8 cellular contexts compared by ENCODE assay signal in genomic region chr12:95218852-95219171, GRCh38. TPM values are rescaled to one million over a fixed set of nuclear protein-coding genes. Genes with fewer than 3 reads are reported as not detected.
DNase-seq lines count a peak whose midpoint lies in the region; TF ChIP-seq lines count a peak whose summit lies in the region.

No MANE protein-coding gene starts in this region.

- no peaks in the 10 kb centered on the region for H3K36me3 ChIP-seq in GM23248 (ENCODE audit: low read depth)
- H3K36me3 ChIP-seq in Peyer's patch: no peaks in the 10 kb centered on the region

- TF ChIP-seq CTCF in Peyer's patch (IDR thresholded peaks at IDR 0.05): no peak

- peaks cover 16% of the 10 kb centered on the region for H3F3A ChIP-seq in GM23248 (ENCODE audit: insufficient read depth)

- H3K27me3 ChIP-seq in GM23248 (replicated peaks; ENCODE audit: insufficient read depth) (no peaks in the 10 kb centered on the region), Peyer's patch (no peaks in the 10 kb centered on the region)

- WGBS in GM23248 (ENCODE audit: low coverage in 1 of 2, low lambda C conversion rate in 2 of 2, missing lambda C conversion rate in 2 of 2), 2 experiments: 10 to 11% methylated on average over 6 of the region's 6 CpGs

- DNase-seq in ACHN (peak; percentile 71), GM23248 (peak; percentile 37), Peyer's patch (peak; percentile 53 to 61 (median 56)), kidney tubule cell (ENCODE audit: low spot score) (peak; percentile 60), posterior cingulate gyrus (no peak), DMS153 (lab: John Stamatoyannopoulos, UW) (no peak)
- DNase-seq in stimulated activated CD4-positive, alpha-beta T cell treated with anti-CD3 and anti-CD28 coated beads, TNF-alpha, amount 100 ng/mL, for 24 hours (ENCODE audit: low read depth in 3 of 3): peak in 2 of 3 experiments; percentile 10 to 52

- peak overlapping the region; percentile 86 for H2AFZ ChIP-seq in GM23248

- H3K9me2 ChIP-seq in GM23248 (ENCODE audit: insufficient read depth): no peaks in the 10 kb centered on the region

- H3K4me3 ChIP-seq in GM23248 (peak overlapping the region; percentile 90), Peyer's patch (peak overlapping the region; percentile 74 to 85 (median 82))

- no peak for TF ChIP-seq POLR2A in Peyer's patch (IDR thresholded peaks at IDR 0.05)

- H3K4me2 ChIP-seq in GM23248 (ENCODE audit: unreplicated experiment): peak overlapping the region; percentile 91

- peaks cover 20% of the 10 kb centered on the region for H3K4me1 ChIP-seq in GM23248 (ENCODE audit: insufficient read depth)
- peaks cover 0 to 18% (median 0%) of the 10 kb centered on the region in 4 donors for H3K4me1 ChIP-seq in Peyer's patch

- no peaks in the 10 kb centered on the region for H3K9me3 ChIP-seq in GM23248 (ENCODE audit: low read depth)
- H3K9me3 ChIP-seq in Peyer's patch: no peaks in the 10 kb centered on the region

- in situ Hi-C loops in ACHN (cut with HindIII; ENCODE audit: low pct_ligation_motif_present, low pct_unique_long_range_greater_than_20kb, low sequenced_read_pairs) (no loop called here), GM23248 (cut with MboI) (no loop called here)

- intact Hi-C loops in posterior cingulate gyrus (cut with DNase I): loop anchor here (5.0 kb wide), 1 partner anchor 118 kb away; no protein-coding TSS in a partner anchor

- peaks cover 89% of the 10 kb centered on the region for H3K79me2 ChIP-seq in GM23248 (ENCODE audit: insufficient read depth)

- no peaks in the 10 kb centered on the region for H4K20me1 ChIP-seq in GM23248 (ENCODE audit: insufficient read depth)

- H3K27ac ChIP-seq in GM23248 (peak overlapping the region; percentile 83), Peyer's patch (peak overlapping the region; percentile 88 to 97 (median 94)), angular gyrus (ENCODE audit: low read depth, low read length) (peak overlapping the region; percentile 93)

- H3K9ac ChIP-seq in GM23248: peak overlapping the region; percentile 85

RNA-seq across cellular contexts. Expression of gene VEZT, which starts 1.2 kb away (rescaled TPM):
- 40.2 and 49.6 TPM in 2 replicates for total RNA-seq in GM23248 (2014; rRNA removed; shearing (Covaris generic))
- polyA plus RNA-seq in GM23248 (2016; fragmentation: Nextera tagmentation; extraction: Ambion mirVana): 36.3 and 36.9 TPM in 2 replicates
- 100 to 1,000 TPM in 2 of 4 donors, 10 to 100 TPM in 2; 76.5 to 121 (median 95.2) TPM for total RNA-seq in Peyer's patch

RNA-seq across cellular contexts. Expression of gene FGD6, which starts 1.5 kb away (rescaled TPM):
- total RNA-seq in GM23248 (2014; rRNA removed; shearing (Covaris generic)): 5.9 and 6.4 TPM in 2 replicates
- 3.0 and 3.2 TPM in 2 replicates for polyA plus RNA-seq in GM23248 (2016; fragmentation: Nextera tagmentation; extraction: Ambion mirVana)
- 10 to 100 TPM; 14.9 to 24.3 (median 22.4) TPM for total RNA-seq in Peyer's patch

Comparison
In these comparisons a context has a peak if more than half of its experiments do, and no peak if none do; other contexts are left out.
1. DNase-seq: peak in ACHN (single experiment), GM23248 (single experiment), Peyer's patch (3 of 3), kidney tubule cell (single experiment) and stimulated activated CD4-positive, alpha-beta T cell treated with anti-CD3 and anti-CD28 coated beads, TNF-alpha, amount 100 ng/mL, for 24 hours (2 of 3); none in posterior cingulate gyrus (0 of 10) and DMS153 (single experiment).
2. Peak in every context shown above with its lines, with median percentiles within 50 percentile points of each other: H3K27ac ChIP-seq.